ENCODE assay signal across 8 cellular contexts in genomic region chr17:82985973-82986372, GRCh38.
DNase-seq lines count a peak whose midpoint lies in the region; ATAC-seq and TF ChIP-seq lines count a peak whose summit lies in the region.

No MANE protein-coding gene starts in this region.

- peak overlapping the region; percentile 74 for H3K4me3 Mint-ChIP-seq in activated naive CD8-positive, alpha-beta T cell treated with anti-CD3 and anti-CD28 coated beads, Interleukin-2, amount 10 ng/mL, durations not matched to agents 7 days and 5 days
- no peak overlapping the region for H3K4me3 Mint-ChIP-seq in mesothelial cell of epicardium

- no peak for TF ChIP-seq EP300 in stomach (IDR thresholded peaks at IDR 0.05)

- DNase-seq in BE2C (peak; percentile 39), mesothelial cell of epicardium (ENCODE audit: low spot score in 2 of 2, unreplicated experiment in 2 of 2) (no peak), stomach (peak; percentile 38), NCI-H1092 (lab: John Stamatoyannopoulos, UW) (no peak), HK-2 (ENCODE audit: unreplicated experiment) (no peak)
- DNase-seq in activated naive CD8-positive, alpha-beta T cell treated with anti-CD3 and anti-CD28 coated beads, Interleukin-2, amount 10 ng/mL, durations not matched to agents 7 days and 5 days, result peak; percentile 81

- H3K4me1 ChIP-seq in BE2C (no peaks in the 10 kb centered on the region), stomach (peaks cover 0 to 14% (median 5%) of the 10 kb centered on the region in 4 donors)

- 13 to 27% (median 21%) methylated on average over 9 to 17 of the region's 17 CpGs for WGBS in stomach, 5 donors

- ATAC-seq in SK-N-SH treated with all-trans-retinoic acid at 6 μM for 48 hours (peak; percentile 40; the same call in 2 of the 3 replicates), GM19035 (IDR thresholded peaks at IDR 0.05; ENCODE audit: unreplicated experiment) (no peak)
- peak; percentile 98 for ATAC-seq in activated naive CD8-positive, alpha-beta T cell treated with anti-CD3 and anti-CD28 coated beads, Interleukin-2, amount 10 ng/mL, durations not matched to agents 7 days and 5 days (ENCODE audit: low read depth)

- peaks cover 7% of the 10 kb centered on the region for H3K9me3 Mint-ChIP-seq in activated naive CD8-positive, alpha-beta T cell treated with anti-CD3 and anti-CD28 coated beads, Interleukin-2, amount 10 ng/mL, durations not matched to agents 7 days and 5 days
- peaks cover 25% of the 10 kb centered on the region for H3K9me3 Mint-ChIP-seq in mesothelial cell of epicardium

- H3K36me3 ChIP-seq in BE2C (no peaks in the 10 kb centered on the region), stomach (no peaks in the 10 kb centered on the region)

- no peak overlapping the region for H3K27ac ChIP-seq in stomach

- no peak for TF ChIP-seq POLR2A in stomach (IDR thresholded peaks at IDR 0.05)

- intact Hi-C loops in stomach (cut with DNase I; ENCODE audit: low total_unique reads), result no loop called here

- H3K27ac Mint-ChIP-seq in activated naive CD8-positive, alpha-beta T cell treated with anti-CD3 and anti-CD28 coated beads, Interleukin-2, amount 10 ng/mL, durations not matched to agents 7 days and 5 days, result peak overlapping the region; percentile 57
- peak overlapping the region; percentile 74 for H3K27ac Mint-ChIP-seq in mesothelial cell of epicardium

- peaks cover 8% of the 10 kb centered on the region for H3K27me3 Mint-ChIP-seq in activated naive CD8-positive, alpha-beta T cell treated with anti-CD3 and anti-CD28 coated beads, Interleukin-2, amount 10 ng/mL, durations not matched to agents 7 days and 5 days
- H3K27me3 Mint-ChIP-seq in mesothelial cell of epicardium (ENCODE audit: low read depth), result no peaks in the 10 kb centered on the region

- peaks cover 24% of the 10 kb centered on the region for H3K36me3 Mint-ChIP-seq in activated naive CD8-positive, alpha-beta T cell treated with anti-CD3 and anti-CD28 coated beads, Interleukin-2, amount 10 ng/mL, durations not matched to agents 7 days and 5 days
- H3K36me3 Mint-ChIP-seq in mesothelial cell of epicardium, result peaks cover 28% of the 10 kb centered on the region

- H3K4me1 Mint-ChIP-seq in activated naive CD8-positive, alpha-beta T cell treated with anti-CD3 and anti-CD28 coated beads, Interleukin-2, amount 10 ng/mL, durations not matched to agents 7 days and 5 days, result peaks cover 26% of the 10 kb centered on the region
- H3K4me1 Mint-ChIP-seq in mesothelial cell of epicardium, result peaks cover 13% of the 10 kb centered on the region

- H3K9me3 ChIP-seq in BE2C, result no peaks in the 10 kb centered on the region
- no peaks in the 10 kb centered on the region for H3K9me3 ChIP-seq in stomach

- no peak for TF ChIP-seq CTCF in BE2C (IDR thresholded peaks at IDR 0.05; ENCODE audit: low read depth, low read length)
- TF ChIP-seq CTCF in mesothelial cell of epicardium (IDR thresholded peaks at IDR 0.05; ENCODE audit: unreplicated experiment), result no peak
- TF ChIP-seq CTCF in stomach (IDR thresholded peaks at IDR 0.05), result no peak

- H3K27me3 ChIP-seq in BE2C (no peaks in the 10 kb centered on the region), stomach (no peaks in the 10 kb centered on the region)

- POLR2A ChIA-PET in activated naive CD8-positive, alpha-beta T cell treated with anti-CD3 and anti-CD28 coated beads, Interleukin-2, amount 10 ng/mL, durations not matched to agents 7 days and 5 days (lab: Charles Lee), result interaction anchor here (0.8 to 1.5 kb wide), 5 partner anchors 19 to 122 kb away, joined by 3 to 8 read pairs (median 4); no protein-coding TSS in a partner anchor

- H3K4me3 ChIP-seq in BE2C (ENCODE audit: low read depth, low read length) (no peak overlapping the region), stomach (peak overlapping the region in 1 of 4 donors; percentile 1)

TF ChIP-seq in SK-N-SH treated with all-trans-retinoic acid at 6 μM for 48 hours, 23 proteins besides CTCF, POLR2A, EP300 and RAD21:
- TF ChIP-seq ZNF565 (CRISPR knock-in tag; conservative IDR thresholded peaks at IDR 0.05; ENCODE audit: low read depth), result no peak
- TF ChIP-seq, protein P1, sequence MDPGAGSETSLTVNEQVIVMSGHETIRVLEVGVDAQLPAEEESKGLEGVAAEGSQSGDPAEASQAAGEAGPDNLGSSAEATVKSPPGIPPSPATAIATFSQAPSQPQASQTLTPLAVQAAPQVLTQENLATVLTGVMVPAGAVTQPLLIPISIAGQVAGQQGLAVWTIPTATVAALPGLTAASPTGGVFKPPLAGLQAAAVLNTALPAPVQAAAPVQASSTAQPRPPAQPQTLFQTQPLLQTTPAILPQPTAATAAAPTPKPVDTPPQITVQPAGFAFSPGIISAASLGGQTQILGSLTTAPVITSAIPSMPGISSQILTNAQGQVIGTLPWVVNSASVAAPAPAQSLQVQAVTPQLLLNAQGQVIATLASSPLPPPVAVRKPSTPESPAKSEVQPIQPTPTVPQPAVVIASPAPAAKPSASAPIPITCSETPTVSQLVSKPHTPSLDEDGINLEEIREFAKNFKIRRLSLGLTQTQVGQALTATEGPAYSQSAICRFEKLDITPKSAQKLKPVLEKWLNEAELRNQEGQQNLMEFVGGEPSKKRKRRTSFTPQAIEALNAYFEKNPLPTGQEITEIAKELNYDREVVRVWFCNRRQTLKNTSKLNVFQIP (CRISPR knock-in tag; IDR thresholded peaks at IDR 0.05; ENCODE audit: borderline replicate concordance, low read depth), result no peak
- TF ChIP-seq PPARA (CRISPR knock-in tag; IDR thresholded peaks at IDR 0.05; ENCODE audit: borderline replicate concordance), result no peak
- TF ChIP-seq OSR1 (CRISPR knock-in tag; IDR thresholded peaks at IDR 0.05), result no peak
- TF ChIP-seq ZFP30 (CRISPR knock-in tag; IDR thresholded peaks at IDR 0.05), result no peak
- no peak for TF ChIP-seq CSDC2 (CRISPR knock-in tag; IDR thresholded peaks at IDR 0.05)
- no peak for TF ChIP-seq ISL1 (CRISPR knock-in tag; IDR thresholded peaks at IDR 0.05)
- TF ChIP-seq GLIS3 (CRISPR knock-in tag; IDR thresholded peaks at IDR 0.05), result no peak
- no peak for TF ChIP-seq CREB5 (CRISPR knock-in tag; IDR thresholded peaks at IDR 0.05; ENCODE audit: low read depth)
- TF ChIP-seq TOX (CRISPR knock-in tag; IDR thresholded peaks at IDR 0.05; ENCODE audit: borderline replicate concordance), result no peak
- no peak for TF ChIP-seq RARB (CRISPR knock-in tag; IDR thresholded peaks at IDR 0.05)
- no peak for TF ChIP-seq ZFP3 (CRISPR knock-in tag; IDR thresholded peaks at IDR 0.05)
- TF ChIP-seq ARNTL (CRISPR knock-in tag; IDR thresholded peaks at IDR 0.05; ENCODE audit: borderline replicate concordance, low read depth), result no peak
- TF ChIP-seq ZNF8 (CRISPR knock-in tag; IDR thresholded peaks at IDR 0.05), result no peak
- no peak for TF ChIP-seq SNAI2 (CRISPR knock-in tag; IDR thresholded peaks at IDR 0.05)
- no peak for TF ChIP-seq ESRRG (CRISPR knock-in tag; IDR thresholded peaks at IDR 0.05)
- TF ChIP-seq, protein P2, sequence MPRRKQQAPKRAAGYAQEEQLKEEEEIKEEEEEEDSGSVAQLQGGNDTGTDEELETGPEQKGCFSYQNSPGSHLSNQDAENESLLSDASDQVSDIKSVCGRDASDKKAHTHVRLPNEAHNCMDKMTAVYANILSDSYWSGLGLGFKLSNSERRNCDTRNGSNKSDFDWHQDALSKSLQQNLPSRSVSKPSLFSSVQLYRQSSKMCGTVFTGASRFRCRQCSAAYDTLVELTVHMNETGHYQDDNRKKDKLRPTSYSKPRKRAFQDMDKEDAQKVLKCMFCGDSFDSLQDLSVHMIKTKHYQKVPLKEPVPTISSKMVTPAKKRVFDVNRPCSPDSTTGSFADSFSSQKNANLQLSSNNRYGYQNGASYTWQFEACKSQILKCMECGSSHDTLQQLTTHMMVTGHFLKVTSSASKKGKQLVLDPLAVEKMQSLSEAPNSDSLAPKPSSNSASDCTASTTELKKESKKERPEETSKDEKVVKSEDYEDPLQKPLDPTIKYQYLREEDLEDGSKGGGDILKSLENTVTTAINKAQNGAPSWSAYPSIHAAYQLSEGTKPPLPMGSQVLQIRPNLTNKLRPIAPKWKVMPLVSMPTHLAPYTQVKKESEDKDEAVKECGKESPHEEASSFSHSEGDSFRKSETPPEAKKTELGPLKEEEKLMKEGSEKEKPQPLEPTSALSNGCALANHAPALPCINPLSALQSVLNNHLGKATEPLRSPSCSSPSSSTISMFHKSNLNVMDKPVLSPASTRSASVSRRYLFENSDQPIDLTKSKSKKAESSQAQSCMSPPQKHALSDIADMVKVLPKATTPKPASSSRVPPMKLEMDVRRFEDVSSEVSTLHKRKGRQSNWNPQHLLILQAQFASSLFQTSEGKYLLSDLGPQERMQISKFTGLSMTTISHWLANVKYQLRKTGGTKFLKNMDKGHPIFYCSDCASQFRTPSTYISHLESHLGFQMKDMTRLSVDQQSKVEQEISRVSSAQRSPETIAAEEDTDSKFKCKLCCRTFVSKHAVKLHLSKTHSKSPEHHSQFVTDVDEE (CRISPR knock-in tag; IDR thresholded peaks at IDR 0.05), result no peak
- no peak for TF ChIP-seq BACH2 (CRISPR knock-in tag; IDR thresholded peaks at IDR 0.05; ENCODE audit: borderline replicate concordance)

Comparison
In these comparisons a context has a peak if more than half of its experiments do, and no peak if none do; other contexts are left out.
1. DNase-seq: peak in BE2C (single experiment), activated naive CD8-positive, alpha-beta T cell treated with anti-CD3 and anti-CD28 coated beads, Interleukin-2, amount 10 ng/mL, durations not matched to agents 7 days and 5 days (single experiment) and stomach (single experiment); none in mesothelial cell of epicardium (0 of 2), NCI-H1092 (single experiment) and HK-2 (single experiment).